ENCODE assay signal across 9 cellular contexts in the genomic region with DNA sequence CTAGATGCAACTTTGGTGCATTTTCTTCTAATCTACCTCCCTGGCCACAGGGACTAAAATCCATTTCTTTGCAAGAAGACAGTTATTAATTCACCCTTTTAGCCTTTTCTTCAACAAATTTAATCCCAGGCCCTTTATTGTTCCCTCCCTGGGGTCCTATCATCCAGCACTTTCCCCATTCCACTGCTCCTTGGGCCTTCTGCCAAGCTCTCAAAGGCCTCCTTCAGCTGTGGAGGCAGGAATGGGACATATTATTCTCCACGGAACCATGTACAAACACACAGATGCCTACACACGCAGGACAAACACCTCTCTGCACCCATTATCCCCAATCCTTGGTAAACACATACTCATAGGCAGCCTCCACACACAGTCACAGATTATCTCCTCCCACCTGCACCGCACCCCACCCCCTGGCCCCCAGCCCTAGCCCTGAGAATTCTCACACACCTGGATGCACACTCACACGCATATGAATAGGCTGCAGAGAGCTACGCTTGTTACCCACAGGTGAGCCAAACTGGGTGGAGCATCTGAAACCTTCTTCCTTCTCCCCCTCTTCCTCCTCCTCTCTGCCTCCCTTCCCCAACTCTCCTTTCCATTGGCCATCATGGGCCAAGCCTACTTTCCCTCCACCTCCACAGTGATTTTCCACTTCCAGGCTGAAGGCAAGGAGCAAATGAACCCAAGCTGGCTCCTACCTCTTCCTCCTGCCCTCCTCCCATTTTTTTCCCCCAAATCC. TPM values are rescaled to one million over a fixed set of nuclear protein-coding genes. Genes with fewer than 3 reads are reported as not detected.
DNase-seq lines count a peak whose midpoint lies in the region.
"Had no signal": no experiment of that assay in that cellular context is flagged by ENCODE, and none has a peak within 500 bp of the region (broad histone marks: within the 10 kb centered on the region; RNA-seq: fewer than 3 reads in every experiment).

No MANE protein-coding gene starts in this region.

- no peak overlapping the region for H3K4me2 ChIP-seq in trophoblast cell (ENCODE audit: low read length)

- H3K18ac ChIP-seq in trophoblast cell (ENCODE audit: low read length): no peak overlapping the region

- peaks cover 37% of the 10 kb centered on the region for H3K79me1 ChIP-seq in trophoblast cell (ENCODE audit: low read length)

- H3K4me3 ChIP-seq in esophagus (ENCODE audit: low read depth in 1 of 2, low read length in 2 of 2) (no peak overlapping the region), trophoblast cell (ENCODE audit: low read depth, low read length) (no peak overlapping the region)

- DNase-seq in ELF-1 (ENCODE audit: low read depth, low spot score) (peak; percentile 19), NCI-H510A (lab: John Stamatoyannopoulos, UW) (peak; percentile 49), trophoblast cell (no peak), SW 1271 (lab: John Stamatoyannopoulos, UW) (no peak), cerebellar cortex (ENCODE audit: low spot score) (no peak)
- DNase-seq in activated effector memory CD4-positive, alpha-beta T cell treated with Interleukin-2 at 50 U/mL for 16 hours: no peak
- DNase-seq in stimulated activated CD4-positive, alpha-beta T cell treated with anti-CD3 and anti-CD28 coated beads, Interleukin-15, amount 100 ng/mL, for 24 hours: no peak
- DNase-seq: brain microvascular endothelial cell had no signal

- H3K4me1 ChIP-seq in esophagus (ENCODE audit: control insufficient read depth in 2 of 2, insufficient read depth in 2 of 2, low read length in 1 of 2) (peaks cover 4 to 21% of the 10 kb centered on the region in 2 donors), trophoblast cell (ENCODE audit: control insufficient read depth in 1 of 2, insufficient read depth in 2 of 2, low read length in 2 of 2) (peaks cover 49 to 69% of the 10 kb centered on the region in 2 experiments)

- H2BK5ac ChIP-seq in trophoblast cell (ENCODE audit: low read depth, low read length, poor library complexity): no peak overlapping the region

- no peak overlapping the region for H2AK5ac ChIP-seq in trophoblast cell (ENCODE audit: low read length)

- no peak overlapping the region for H4K12ac ChIP-seq in trophoblast cell (ENCODE audit: low read depth, low read length)

- H3K4ac ChIP-seq in trophoblast cell (ENCODE audit: low read depth, low read length): no peak overlapping the region

- peaks cover 1 to 10% of the 10 kb centered on the region in 2 donors for H3K36me3 ChIP-seq in esophagus (ENCODE audit: control insufficient read depth in 2 of 2, insufficient read depth in 2 of 2, low read length in 1 of 2)
- H3K36me3 ChIP-seq in trophoblast cell (ENCODE audit: control insufficient read depth in 1 of 2, insufficient read depth in 2 of 2, low read length in 2 of 2): peaks cover 13 to 14% of the 10 kb centered on the region in 2 experiments

- H3K79me2 ChIP-seq in trophoblast cell (ENCODE audit: control insufficient read depth, insufficient read depth, low read length, poor library complexity): no peaks in the 10 kb centered on the region

- H3K14ac ChIP-seq in trophoblast cell (ENCODE audit: low read length): no peak overlapping the region

- H4K8ac ChIP-seq in trophoblast cell (ENCODE audit: low read depth, low read length): no peak overlapping the region

- no peak overlapping the region for H2AFZ ChIP-seq in trophoblast cell (ENCODE audit: insufficient read depth, low read length, poor library complexity)

- H4K91ac ChIP-seq in trophoblast cell (ENCODE audit: low read depth, low read length): no peak overlapping the region

- H3K27me3 ChIP-seq in esophagus (ENCODE audit: control insufficient read depth in 1 of 2, insufficient read depth in 2 of 2, low read length in 2 of 2) (no peaks in the 10 kb centered on the region), trophoblast cell (ENCODE audit: insufficient read depth, low read length) (no peaks in the 10 kb centered on the region)
- H3K27me3 ChIP-seq: brain microvascular endothelial cell had no signal

- 39 to 50% methylated on average over 5 of the region's 5 CpGs for WGBS in esophagus, 2 donors
- WGBS in trophoblast cell (ENCODE audit: extremely low coverage, insufficient coverage, insufficient read length): no CpG with 5 or more reads among the region's 5 CpGs

- H2BK12ac ChIP-seq in trophoblast cell (ENCODE audit: low read length): peak overlapping the region; percentile 12

- H3K9ac ChIP-seq in trophoblast cell (ENCODE audit: low read length): no peak overlapping the region

- H2BK120ac ChIP-seq in trophoblast cell (ENCODE audit: insufficient read depth, low read length, poor library complexity): no peak overlapping the region

- no peaks in the 10 kb centered on the region for H3K9me3 ChIP-seq in esophagus (ENCODE audit: control insufficient read depth in 2 of 2, insufficient read depth in 1 of 2, low read depth in 1 of 2, low read length in 1 of 2)
- H3K9me3 ChIP-seq in trophoblast cell (ENCODE audit: insufficient read depth, low read depth, low read length): peaks cover 2% of the 10 kb centered on the region

- H3K23ac ChIP-seq in trophoblast cell (ENCODE audit: low read length): no peak overlapping the region

- H3K27ac ChIP-seq in esophagus (ENCODE audit: low read depth in 2 of 2, low read length in 1 of 2): peak overlapping the region; percentile 53 to 76
- H3K27ac ChIP-seq in trophoblast cell (ENCODE audit: low read depth, low read length): no peak overlapping the region

RNA-seq across cellular contexts. Expression of a gene that starts 11.7 kb away (rescaled TPM):
- polyA plus RNA-seq in esophagus: 100 to 1,000 TPM; 309 to 366 TPM
- polyA plus RNA-seq in trophoblast cell (2013): 498 and 501 TPM in 2 replicates

RNA-seq across cellular contexts. Expression of a gene that starts 13.7 kb away (rescaled TPM):
- under 1 TPM; 0.44 to 0.61 TPM for polyA plus RNA-seq in esophagus
- polyA plus RNA-seq in trophoblast cell (2013): 2.0 and 2.1 TPM in 2 replicates

RNA-seq across cellular contexts. Expression of a gene that starts 31.8 kb away (rescaled TPM):
- polyA plus RNA-seq in esophagus: 10 to 100 TPM in 1 of 2 donors, 1 to 10 TPM in 1; 7.4 to 16.1 TPM
- polyA plus RNA-seq in trophoblast cell (2013): 2.0 and 2.3 TPM in 2 replicates

RNA-seq across cellular contexts. Expression of a gene that starts 40.4 kb away (rescaled TPM):
- polyA plus RNA-seq in esophagus: under 1 TPM; 0.05 to 0.14 TPM
- not detected in 2 replicates for polyA plus RNA-seq in trophoblast cell (2013)

RNA-seq across cellular contexts. Expression of a gene that starts 51.2 kb away (rescaled TPM):
- 1 to 10 TPM; 4.2 to 4.4 TPM for polyA plus RNA-seq in esophagus
- 0.03 TPM in 2 replicates for polyA plus RNA-seq in trophoblast cell (2013)

Comparison
In these comparisons a context has a peak if more than half of its experiments do, and no peak if none do; other contexts are left out.
1. DNase-seq: peak in ELF-1 (single experiment) and NCI-H510A (single experiment); none in trophoblast cell (0 of 2), SW 1271 (0 of 2), activated effector memory CD4-positive, alpha-beta T cell treated with Interleukin-2 at 50 U/mL for 16 hours (single experiment), stimulated activated CD4-positive, alpha-beta T cell treated with anti-CD3 and anti-CD28 coated beads, Interleukin-15, amount 100 ng/mL, for 24 hours (single experiment) and cerebellar cortex (single experiment).